In the genomic region with DNA sequence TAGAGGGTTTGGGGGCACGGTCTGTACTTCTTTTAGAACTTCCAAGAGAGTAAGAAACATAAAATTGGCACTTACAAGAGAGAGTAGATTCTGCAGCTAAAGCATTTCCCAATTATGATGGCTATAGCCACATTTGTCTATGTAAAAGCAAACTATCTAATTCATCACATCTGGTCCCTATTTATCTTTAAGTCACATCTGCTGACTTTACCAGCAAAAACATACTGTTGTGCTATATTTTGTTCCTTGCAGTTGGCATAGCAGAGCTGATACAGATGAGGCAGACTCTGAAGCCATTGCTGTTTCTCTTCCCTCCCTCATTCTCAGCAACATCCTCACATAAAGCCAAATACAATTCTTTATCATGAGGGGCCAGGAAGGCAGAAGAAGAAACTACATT, we compare ENCODE assay signal across 30 cellular contexts.
"Had no signal": no experiment of that assay in that cellular context is flagged by ENCODE, and none has a peak within 500 bp of the region (broad histone marks: within the 10 kb centered on the region; RNA-seq: fewer than 3 reads in every experiment).

No MANE protein-coding gene starts in this region.

- H3K27ac Mint-ChIP-seq: activated CD4-positive, alpha-beta memory T cell treated with anti-CD3 and anti-CD28 coated beads for 36 hours; activated CD4-positive, alpha-beta T cell treated with anti-CD3 and anti-CD28 coated beads for 36 hours; activated CD4-positive, alpha-beta T cell treated with anti-CD3 and anti-CD28 coated beads, Interleukin-2, amount 10 ng/mL, durations not matched to agents 24 days and 14 days; activated CD8-positive, alpha-beta T cell treated with anti-CD3 and anti-CD28 coated beads, Interleukin-2, amount 10 ng/mL, durations not matched to agents 7 days and 5 days; activated naive CD4-positive, alpha-beta T cell treated with anti-CD3 and anti-CD28 coated beads, Interleukin-2, amount 10 ng/mL, durations not matched to agents 7 days and 5 days; activated naive CD4-positive, alpha-beta T cell treated with anti-CD3 and anti-CD28 coated beads, Interleukin-2, amount 50 U/mL, for 72 hours; activated naive CD8-positive, alpha-beta T cell treated with anti-CD3 and anti-CD28 coated beads, Interleukin-2, amount 10 ng/mL, durations not matched to agents 7 days and 5 days; activated T-cell treated with anti-CD3 and anti-CD28 coated beads, Interleukin-2, amount 50 U/mL, for 24 hours; activated T-cell treated with anti-CD3 and anti-CD28 coated beads, Interleukin-2, amount 50 U/mL, for 72 hours; dendritic cell treated with granulocyte-macrophage colony-stimulating factor and Interleukin-4, amounts not matched to agents 40 ng/mL and 50 ng/mL, for 4 days; endodermal cell had no signal

- FAIRE-seq: astrocyte, bronchial epithelial cell, frontal cortex had no signal

- DNase-seq: activated CD4-positive, alpha-beta memory T cell treated with anti-CD3 and anti-CD28 coated beads for 36 hours; activated CD4-positive, alpha-beta T cell treated with anti-CD3 and anti-CD28 coated beads for 36 hours; activated CD4-positive, alpha-beta T cell treated with anti-CD3 and anti-CD28 coated beads, Interleukin-2, amount 10 ng/mL, durations not matched to agents 24 days and 14 days; activated CD4-positive, CD25-positive, alpha-beta regulatory T cell; activated CD4-positive, CD25-positive, alpha-beta regulatory T cell treated with anti-CD3 and anti-CD28 coated beads, Interleukin-2, amount 50 U/mL, for 72 hours; activated CD8-positive, alpha-beta memory T cell treated with anti-CD3 and anti-CD28 coated beads, Interleukin-2, amount 50 U/mL, for 48 hours; activated CD8-positive, alpha-beta T cell treated with anti-CD3 and anti-CD28 coated beads, Interleukin-2, amount 10 ng/mL, durations not matched to agents 7 days and 5 days; activated gamma-delta T cell; activated naive CD4-positive, alpha-beta T cell; activated naive CD4-positive, alpha-beta T cell treated with anti-CD3 and anti-CD28 coated beads, Interleukin-2, amount 10 ng/mL, durations not matched to agents 7 days and 5 days; activated naive CD8-positive, alpha-beta T cell treated with anti-CD3 and anti-CD28 coated beads, Interleukin-2, amount 10 ng/mL, durations not matched to agents 7 days and 5 days; activated T-cell treated with anti-CD3 and anti-CD28 coated beads for 4 hours; activated T-cell treated with anti-CD3 and anti-CD28 coated beads, Interleukin-2, amount 50 U/mL, for 24 hours; activated T-cell treated with anti-CD3 and anti-CD28 coated beads, Interleukin-2, amount 50 U/mL, for 72 hours; amniotic stem cell; anterior cingulate cortex; brain microvascular endothelial cell; dorsolateral prefrontal cortex; effector memory CD4-positive, alpha-beta T cell; endodermal cell; head of caudate nucleus; T-helper 2 cell had no signal

- H3K36me3 ChIP-seq: brain microvascular endothelial cell, esophagus muscularis mucosa had no signal

- H3K4me3 Mint-ChIP-seq: activated CD4-positive, alpha-beta memory T cell treated with anti-CD3 and anti-CD28 coated beads for 36 hours; activated CD4-positive, alpha-beta T cell treated with anti-CD3 and anti-CD28 coated beads for 36 hours; activated CD4-positive, alpha-beta T cell treated with anti-CD3 and anti-CD28 coated beads, Interleukin-2, amount 10 ng/mL, durations not matched to agents 24 days and 14 days; activated CD8-positive, alpha-beta T cell treated with anti-CD3 and anti-CD28 coated beads, Interleukin-2, amount 10 ng/mL, durations not matched to agents 7 days and 5 days; activated naive CD4-positive, alpha-beta T cell treated with anti-CD3 and anti-CD28 coated beads, Interleukin-2, amount 10 ng/mL, durations not matched to agents 7 days and 5 days; activated naive CD8-positive, alpha-beta T cell treated with anti-CD3 and anti-CD28 coated beads, Interleukin-2, amount 10 ng/mL, durations not matched to agents 7 days and 5 days; activated T-cell treated with anti-CD3 and anti-CD28 coated beads, Interleukin-2, amount 50 U/mL, for 24 hours; activated T-cell treated with anti-CD3 and anti-CD28 coated beads, Interleukin-2, amount 50 U/mL, for 72 hours; central memory CD8-positive, alpha-beta T cell; dendritic cell treated with granulocyte-macrophage colony-stimulating factor and Interleukin-4, amounts not matched to agents 40 ng/mL and 50 ng/mL, for 4 days; endodermal cell had no signal

- H3K9me3 Mint-ChIP-seq: activated naive CD8-positive, alpha-beta T cell treated with anti-CD3 and anti-CD28 coated beads, Interleukin-2, amount 10 ng/mL, durations not matched to agents 7 days and 5 days; dendritic cell treated with granulocyte-macrophage colony-stimulating factor and Interleukin-4, amounts not matched to agents 40 ng/mL and 50 ng/mL, for 4 days had no signal

- H3K36me3 Mint-ChIP-seq: activated CD4-positive, alpha-beta memory T cell treated with anti-CD3 and anti-CD28 coated beads for 36 hours; activated naive CD4-positive, alpha-beta T cell treated with anti-CD3 and anti-CD28 coated beads, Interleukin-2, amount 10 ng/mL, durations not matched to agents 7 days and 5 days; activated naive CD4-positive, alpha-beta T cell treated with anti-CD3 and anti-CD28 coated beads, Interleukin-2, amount 50 U/mL, for 72 hours; activated naive CD8-positive, alpha-beta T cell treated with anti-CD3 and anti-CD28 coated beads, Interleukin-2, amount 10 ng/mL, durations not matched to agents 7 days and 5 days had no signal

- H3K27me3 ChIP-seq: brain microvascular endothelial cell, dorsolateral prefrontal cortex, esophagus muscularis mucosa had no signal

- H3K4me3 ChIP-seq: coronary artery, dorsolateral prefrontal cortex, esophagus muscularis mucosa had no signal

- H3K27ac ChIP-seq: brain microvascular endothelial cell, coronary artery, dorsolateral prefrontal cortex, esophagus muscularis mucosa had no signal

- H3K4me1 ChIP-seq: esophagus muscularis mucosa had no signal

- H3K4me1 Mint-ChIP-seq: activated CD4-positive, alpha-beta T cell treated with anti-CD3 and anti-CD28 coated beads for 36 hours; activated CD4-positive, alpha-beta T cell treated with anti-CD3 and anti-CD28 coated beads, Interleukin-2, amount 10 ng/mL, durations not matched to agents 24 days and 14 days; activated naive CD4-positive, alpha-beta T cell treated with anti-CD3 and anti-CD28 coated beads, Interleukin-2, amount 10 ng/mL, durations not matched to agents 7 days and 5 days; activated naive CD8-positive, alpha-beta T cell treated with anti-CD3 and anti-CD28 coated beads, Interleukin-2, amount 10 ng/mL, durations not matched to agents 7 days and 5 days; central memory CD8-positive, alpha-beta T cell had no signal

- ATAC-seq: activated CD4-positive, alpha-beta T cell treated with anti-CD3 and anti-CD28 coated beads for 36 hours; activated CD8-positive, alpha-beta T cell treated with anti-CD3 and anti-CD28 coated beads, Interleukin-2, amount 10 ng/mL, durations not matched to agents 7 days and 5 days; activated naive CD4-positive, alpha-beta T cell treated with anti-CD3 and anti-CD28 coated beads, Interleukin-2, amount 50 U/mL, for 72 hours; activated T-cell treated with anti-CD3 and anti-CD28 coated beads, Interleukin-2, amount 50 U/mL, for 72 hours had no signal

- H3K27me3 Mint-ChIP-seq: activated CD4-positive, alpha-beta memory T cell treated with anti-CD3 and anti-CD28 coated beads for 36 hours; activated CD4-positive, alpha-beta T cell treated with anti-CD3 and anti-CD28 coated beads for 36 hours; activated CD4-positive, alpha-beta T cell treated with anti-CD3 and anti-CD28 coated beads, Interleukin-2, amount 10 ng/mL, durations not matched to agents 24 days and 14 days; activated naive CD4-positive, alpha-beta T cell treated with anti-CD3 and anti-CD28 coated beads, Interleukin-2, amount 10 ng/mL, durations not matched to agents 7 days and 5 days; activated naive CD8-positive, alpha-beta T cell treated with anti-CD3 and anti-CD28 coated beads, Interleukin-2, amount 10 ng/mL, durations not matched to agents 7 days and 5 days; activated T-cell treated with anti-CD3 and anti-CD28 coated beads, Interleukin-2, amount 50 U/mL, for 24 hours; central memory CD8-positive, alpha-beta T cell; dendritic cell treated with granulocyte-macrophage colony-stimulating factor and Interleukin-4, amounts not matched to agents 40 ng/mL and 50 ng/mL, for 4 days had no signal
